Comparison of ENCODE assay signal across 8 cellular contexts in genomic region chr19:15449620-15450527, GRCh38. TPM values are rescaled to one million over a fixed set of nuclear protein-coding genes. Genes with fewer than 3 reads are reported as not detected.
A peak's percentile ranks its signal among the peaks of the same experiment; 100 is the strongest.
DNase-seq lines count a peak whose midpoint lies in the region; ATAC-seq and TF ChIP-seq lines count a peak whose summit lies in the region.

A gene with protein sequence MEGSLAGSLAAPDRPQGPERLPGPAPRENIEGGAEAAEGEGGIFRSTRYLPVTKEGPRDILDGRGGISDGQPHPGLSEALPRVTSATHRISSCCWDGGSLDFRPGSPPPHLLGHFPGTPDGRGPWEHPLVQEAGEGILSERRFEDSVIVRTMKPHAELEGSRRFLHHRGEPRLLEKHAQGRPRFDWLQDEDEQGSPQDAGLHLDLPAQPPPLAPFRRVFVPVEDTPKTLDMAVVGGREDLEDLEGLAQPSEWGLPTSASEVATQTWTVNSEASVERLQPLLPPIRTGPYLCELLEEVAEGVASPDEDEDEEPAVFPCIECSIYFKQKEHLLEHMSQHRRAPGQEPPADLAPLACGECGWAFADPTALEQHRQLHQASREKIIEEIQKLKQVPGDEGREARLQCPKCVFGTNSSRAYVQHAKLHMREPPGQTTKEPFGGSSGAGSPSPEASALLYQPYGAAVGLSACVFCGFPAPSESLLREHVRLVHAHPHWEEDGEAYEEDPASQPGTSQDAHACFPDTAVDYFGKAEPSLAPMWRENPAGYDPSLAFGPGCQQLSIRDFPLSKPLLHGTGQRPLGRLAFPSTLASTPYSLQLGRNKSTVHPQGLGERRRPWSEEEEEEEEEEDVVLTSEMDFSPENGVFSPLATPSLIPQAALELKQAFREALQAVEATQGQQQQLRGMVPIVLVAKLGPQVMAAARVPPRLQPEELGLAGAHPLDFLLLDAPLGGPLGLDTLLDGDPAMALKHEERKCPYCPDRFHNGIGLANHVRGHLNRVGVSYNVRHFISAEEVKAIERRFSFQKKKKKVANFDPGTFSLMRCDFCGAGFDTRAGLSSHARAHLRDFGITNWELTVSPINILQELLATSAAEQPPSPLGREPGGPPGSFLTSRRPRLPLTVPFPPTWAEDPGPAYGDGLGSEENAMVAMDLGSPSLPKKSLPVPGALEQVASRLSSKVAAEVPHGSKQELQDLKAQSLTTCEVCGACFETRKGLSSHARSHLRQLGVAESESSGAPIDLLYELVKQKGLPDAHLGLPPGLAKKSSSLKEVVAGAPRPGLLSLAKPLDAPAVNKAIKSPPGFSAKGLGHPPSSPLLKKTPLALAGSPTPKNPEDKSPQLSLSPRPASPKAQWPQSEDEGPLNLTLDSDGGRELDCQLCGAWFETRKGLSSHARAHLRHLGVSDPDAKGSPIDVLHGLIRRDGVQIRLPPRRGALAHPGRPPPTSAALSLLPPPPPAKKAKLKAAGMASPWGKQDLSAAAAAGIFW (N-terminal part only) (minus strand): TSS chr19:15449956. CDS start chr19:15448307, 1,649 bp downstream.

- peaks cover 6% of the 10 kb centered on the region for H3K9me3 Mint-ChIP-seq in activated CD4-positive, alpha-beta T cell treated with anti-CD3 and anti-CD28 coated beads, Interleukin-2, amount 10 ng/mL, durations not matched to agents 24 days and 14 days

- peak within 1 kb of the TSS; percentile 92 for H3K27ac Mint-ChIP-seq in activated CD4-positive, alpha-beta T cell treated with anti-CD3 and anti-CD28 coated beads, Interleukin-2, amount 10 ng/mL, durations not matched to agents 24 days and 14 days

- TF ChIP-seq CTCF in colonic mucosa (IDR thresholded peaks at IDR 0.05): no peak

- intact Hi-C loops in activated CD4-positive, alpha-beta T cell treated with anti-CD3 and anti-CD28 coated beads, Interleukin-2, amount 10 ng/mL, durations not matched to agents 24 days and 14 days (cut with micrococcal nuclease): no loop called here
- intact Hi-C loops in colonic mucosa (cut with DNase I): no loop called here

- peak; percentile 29 for DNase-seq in NCI-H1105 treated with DMSO at 0.1 percent for 48 hours (lab: John Stamatoyannopoulos, UW)
- peak; percentile 94 for DNase-seq in activated CD4-positive, alpha-beta T cell treated with anti-CD3 and anti-CD28 coated beads, Interleukin-2, amount 10 ng/mL, durations not matched to agents 24 days and 14 days
- DNase-seq in colonic mucosa: peak; percentile 80
- DNase-seq in left kidney (ENCODE audit: low read depth, low spot score): peak; percentile 89
- peak; percentile 71 to 78 (median 73) for DNase-seq in stimulated activated CD4-positive, alpha-beta T cell treated with anti-CD3 and anti-CD28 coated beads, Interleukin-1b, Interleukin-23, amount 100 ng/mL, for 24 hours (ENCODE audit: low read depth in 4 of 4, low spot score in 1 of 4)

- H3K27me3 Mint-ChIP-seq in activated CD4-positive, alpha-beta T cell treated with anti-CD3 and anti-CD28 coated beads, Interleukin-2, amount 10 ng/mL, durations not matched to agents 24 days and 14 days: no peaks in the 10 kb centered on the region

- H3K36me3 ChIP-seq in BLaER1 treated with 17β-estradiol and CSF1 and Interleukin-3, amounts not matched to agents 10 nM and 100 nM: peaks cover 8 to 52% (median 34%) of the 10 kb centered on the region in 11 experiments; a peak in 21 of 22 replicates
- no peaks in the 10 kb centered on the region for H3K36me3 ChIP-seq in colonic mucosa

- peaks cover 44% of the 10 kb centered on the region for H3K36me3 Mint-ChIP-seq in activated CD4-positive, alpha-beta T cell treated with anti-CD3 and anti-CD28 coated beads, Interleukin-2, amount 10 ng/mL, durations not matched to agents 24 days and 14 days (ENCODE audit: low read depth)

- no peaks in the 10 kb centered on the region for H3K27me3 ChIP-seq in BLaER1 treated with 17β-estradiol and CSF1 and Interleukin-3, amounts not matched to agents 10 nM and 100 nM
- H3K27me3 ChIP-seq in colonic mucosa: peaks cover 7% of the 10 kb centered on the region

- peak within 1 kb of the TSS; percentile 63 to 90 (median 78) for H3K9ac ChIP-seq in BLaER1 treated with 17β-estradiol and CSF1 and Interleukin-3, amounts not matched to agents 10 nM and 100 nM
- peak within 1 kb of the TSS in 1 of 2 donors; percentile 77 for H3K9ac ChIP-seq in colonic mucosa (ENCODE audit: low read depth in 2 of 2, low read length in 2 of 2)

- H3K27ac ChIP-seq in BLaER1 treated with 17β-estradiol and CSF1 and Interleukin-3, amounts not matched to agents 10 nM and 100 nM: peak within 1 kb of the TSS; percentile 50 to 86 (median 74)
- H3K27ac ChIP-seq in colonic mucosa: no peak within 1 kb of the TSS

- peaks cover 0 to 49% (median 11%) of the 10 kb centered on the region in 11 experiments; a peak in 8 of 22 replicates for H4K20me1 ChIP-seq in BLaER1 treated with 17β-estradiol and CSF1 and Interleukin-3, amounts not matched to agents 10 nM and 100 nM

- peak within 1 kb of the TSS; percentile 74 for H3K4me3 Mint-ChIP-seq in activated CD4-positive, alpha-beta T cell treated with anti-CD3 and anti-CD28 coated beads, Interleukin-2, amount 10 ng/mL, durations not matched to agents 24 days and 14 days

- peaks cover 0 to 68% (median 41%) of the 10 kb centered on the region in 10 experiments; a peak in 17 of 20 replicates for H3K4me1 ChIP-seq in BLaER1 treated with 17β-estradiol and CSF1 and Interleukin-3, amounts not matched to agents 10 nM and 100 nM
- H3K4me1 ChIP-seq in colonic mucosa: no peaks in the 10 kb centered on the region

- peak; percentile 47 for ATAC-seq in GM19372 (IDR thresholded peaks at IDR 0.05; ENCODE audit: low read depth, unreplicated experiment)
- no peak for ATAC-seq in HG03095 (IDR thresholded peaks at IDR 0.05; ENCODE audit: unreplicated experiment)

- peaks cover 0 to 8% (median 0%) of the 10 kb centered on the region in 11 experiments; a peak in 1 of 22 replicates for H3K9me3 ChIP-seq in BLaER1 treated with 17β-estradiol and CSF1 and Interleukin-3, amounts not matched to agents 10 nM and 100 nM (replicated peaks in 1 of 11)
- H3K9me3 ChIP-seq in colonic mucosa: no peaks in the 10 kb centered on the region

- H3K4me3 ChIP-seq in BLaER1 treated with 17β-estradiol and CSF1 and Interleukin-3, amounts not matched to agents 10 nM and 100 nM: peak within 1 kb of the TSS; percentile 58 to 75 (median 66)
- peak within 1 kb of the TSS; percentile 56 for H3K4me3 ChIP-seq in colonic mucosa

- peaks cover 30% of the 10 kb centered on the region for H3K4me1 Mint-ChIP-seq in activated CD4-positive, alpha-beta T cell treated with anti-CD3 and anti-CD28 coated beads, Interleukin-2, amount 10 ng/mL, durations not matched to agents 24 days and 14 days

- H3K4me2 ChIP-seq in BLaER1 treated with 17β-estradiol and CSF1 and Interleukin-3, amounts not matched to agents 10 nM and 100 nM: peak within 1 kb of the TSS; percentile 95 to 99 (median 99)

RNA-seq across cellular contexts. Expression of the gene that starts here (rescaled TPM):
- 36.3 and 36.5 TPM in 2 replicates for total RNA-seq in activated CD4-positive, alpha-beta T cell treated with anti-CD3 and anti-CD28 coated beads, Interleukin-2, amount 10 ng/mL, durations not matched to agents 24 days and 14 days
- total RNA-seq in colonic mucosa: 10 to 100 TPM; 18.3 to 31.2 TPM

Comparison
In these comparisons a context has a peak if more than half of its experiments do, and no peak if none do; other contexts are left out.
1. DNase-seq: peak in every context shown above with its lines; median percentile 94 in activated CD4-positive, alpha-beta T cell treated with anti-CD3 and anti-CD28 coated beads, Interleukin-2, amount 10 ng/mL, durations not matched to agents 24 days and 14 days; 89 in left kidney; 80 in colonic mucosa; 73 in stimulated activated CD4-positive, alpha-beta T cell treated with anti-CD3 and anti-CD28 coated beads, Interleukin-1b, Interleukin-23, amount 100 ng/mL, for 24 hours; 29 in NCI-H1105 treated with DMSO at 0.1 percent for 48 hours.